9 cellular contexts compared by ENCODE assay signal in genomic region chr10:59894114-59894513, GRCh38. TPM values are rescaled to one million over a fixed set of nuclear protein-coding genes. Genes with fewer than 3 reads are reported as not detected.
DNase-seq lines count a peak whose midpoint lies in the region; ATAC-seq, FAIRE-seq and TF ChIP-seq lines count a peak whose summit lies in the region.
"Had no signal": no experiment of that assay in that cellular context is flagged by ENCODE, and none has a peak within 500 bp of the region (broad histone marks: within the 10 kb centered on the region; RNA-seq: fewer than 3 reads in every experiment).

No MANE protein-coding gene starts in this region.

- DNase-seq in RCC 7860 (ENCODE audit: low spot score), result peak; percentile 19
- DNase-seq in fibroblast of pulmonary artery (ENCODE audit: low read depth), result peak; percentile 86
- peak; percentile 94 for DNase-seq in osteoblast (ENCODE audit: insufficient read length, low spot score, missing footprints)
- no peak for DNase-seq in SHP77 (lab: John Stamatoyannopoulos, UW)
- no peak for DNase-seq in RPMI8226
- DNase-seq: NCI-H526 treated with DMSO at 0.1 percent for 48 hours had no signal

- H3K27me3 ChIP-seq in osteoblast (ENCODE audit: insufficient read depth, low read length), result no peaks in the 10 kb centered on the region

- ATAC-seq in GM18858 (IDR thresholded peaks at IDR 0.05; ENCODE audit: unreplicated experiment), result no peak
- no peak for ATAC-seq in GM21723 (IDR thresholded peaks at IDR 0.05; ENCODE audit: unreplicated experiment)

- TF ChIP-seq CTCF in C4-2B (conservative IDR thresholded peaks at IDR 0.05), result no peak
- no peak for TF ChIP-seq CTCF in fibroblast of pulmonary artery (IDR thresholded peaks at IDR 0.05; ENCODE audit: low read length, missing control alignments)
- TF ChIP-seq CTCF in osteoblast (IDR thresholded peaks at IDR 0.05; ENCODE audit: extremely low read depth, low read depth, low read length), result no peak

- H3K4me1 ChIP-seq in osteoblast (ENCODE audit: insufficient read depth, low read length), result peaks cover 12% of the 10 kb centered on the region

- peak overlapping the region; percentile 17 for H3K4me2 ChIP-seq in osteoblast (ENCODE audit: insufficient read depth, low read length)

- no peaks in the 10 kb centered on the region for H3K36me3 ChIP-seq in osteoblast (ENCODE audit: insufficient read depth, low read length)

- H3K9me3 ChIP-seq in osteoblast (ENCODE audit: low read depth, low read length), result no peaks in the 10 kb centered on the region

- peaks cover 86% of the 10 kb centered on the region for H3K79me2 ChIP-seq in osteoblast (ENCODE audit: insufficient read depth, low read length)

- peaks cover 63% of the 10 kb centered on the region for H4K20me1 ChIP-seq in osteoblast (ENCODE audit: insufficient read depth, low read length)

- H3K4me3 ChIP-seq in fibroblast of pulmonary artery (replicated peaks; ENCODE audit: low read depth, low read length) (no peak overlapping the region), osteoblast (ENCODE audit: insufficient read depth, low read length) (no peak overlapping the region)

- no peak overlapping the region for H2AFZ ChIP-seq in osteoblast (ENCODE audit: low read length)

- FAIRE-seq in RCC 7860 (lab: Jason Lieb, UNC), result peak; percentile 14

- peak overlapping the region; percentile 45 for H3K27ac ChIP-seq in C4-2B
- peak overlapping the region; percentile 46 for H3K27ac ChIP-seq in osteoblast (ENCODE audit: low read depth, low read length)

RNA-seq across cellular contexts. Expression of gene CCDC6, which starts 12.2 kb away (rescaled TPM):
- 51.8 and 58.3 TPM in 2 replicates for total RNA-seq in osteoblast

Comparison
In these comparisons a context has a peak if more than half of its experiments do, and no peak if none do; other contexts are left out.
1. DNase-seq: peak in RCC 7860 (single experiment), fibroblast of pulmonary artery (single experiment) and osteoblast (single experiment); none in SHP77 (0 of 2) and RPMI8226 (single experiment).